Comparison of ENCODE assay signal across 17 cellular contexts in genomic region chr3:128844502-128844901, GRCh38.
"Had no signal": no experiment of that assay in that cellular context is flagged by ENCODE, and none has a peak within 500 bp of the region (broad histone marks: within the 10 kb centered on the region; RNA-seq: fewer than 3 reads in every experiment).

No MANE protein-coding gene starts in this region.

- H3K27ac Mint-ChIP-seq: activated naive CD8-positive, alpha-beta T cell treated with anti-CD3 and anti-CD28 coated beads, Interleukin-2, amount 10 ng/mL, durations not matched to agents 7 days and 5 days had no signal

- H3K4me3 ChIP-seq: gastrocnemius medialis, heart right ventricle, lung, suprapubic skin had no signal

- H3K9me3 ChIP-seq: gastrocnemius medialis, heart right ventricle, suprapubic skin had no signal

- H3K36me3 ChIP-seq: gastrocnemius medialis, heart right ventricle, suprapubic skin had no signal

- ATAC-seq: activated CD8-positive, alpha-beta T cell treated with anti-CD3 and anti-CD28 coated beads, Interleukin-2, amount 10 ng/mL, durations not matched to agents 7 days and 5 days; left cardiac atrium had no signal

- H3K27me3 ChIP-seq: gastrocnemius medialis, heart right ventricle, suprapubic skin had no signal

- H3K36me3 Mint-ChIP-seq: activated naive CD8-positive, alpha-beta T cell treated with anti-CD3 and anti-CD28 coated beads, Interleukin-2, amount 10 ng/mL, durations not matched to agents 7 days and 5 days; naive B cell had no signal

- H3K9me3 Mint-ChIP-seq: activated naive CD8-positive, alpha-beta T cell treated with anti-CD3 and anti-CD28 coated beads, Interleukin-2, amount 10 ng/mL, durations not matched to agents 7 days and 5 days; naive B cell had no signal

- DNase-seq: activated CD4-positive, alpha-beta T cell treated with anti-CD3 and anti-CD28 coated beads for 4 hours; activated CD8-positive, alpha-beta memory T cell treated with anti-CD3 and anti-CD28 coated beads, Interleukin-2, amount 50 U/mL, for 4 hours; activated CD8-positive, alpha-beta T cell treated with anti-CD3 and anti-CD28 coated beads, Interleukin-2, amount 10 ng/mL, durations not matched to agents 7 days and 5 days; activated gamma-delta T cell; activated naive CD8-positive, alpha-beta T cell treated with anti-CD3 and anti-CD28 coated beads, Interleukin-2, amount 10 ng/mL, durations not matched to agents 7 days and 5 days; activated T-cell treated with anti-CD3 and anti-CD28 coated beads, Interleukin-2, amount 50 U/mL, for 48 hours; aorta; gastrocnemius medialis; heart right ventricle; left cardiac atrium; naive B cell; stimulated activated CD4-positive, alpha-beta T cell treated with anti-CD3 and anti-CD28 coated beads, Interleukin-15, amount 100 ng/mL, for 24 hours; stimulated activated CD4-positive, alpha-beta T cell treated with anti-CD3 and anti-CD28 coated beads, Interleukin-4, amount 100 ng/mL, for 1 hour; stimulated activated naive CD4-positive, alpha-beta T cell treated with Interleukin-2 at 50 U/mL for 16 hours; T-helper 1 cell had no signal

- H3K27me3 Mint-ChIP-seq: naive B cell had no signal

- H3K27ac ChIP-seq: suprapubic skin had no signal
